12 cellular contexts compared by ENCODE assay signal in the genomic region with DNA sequence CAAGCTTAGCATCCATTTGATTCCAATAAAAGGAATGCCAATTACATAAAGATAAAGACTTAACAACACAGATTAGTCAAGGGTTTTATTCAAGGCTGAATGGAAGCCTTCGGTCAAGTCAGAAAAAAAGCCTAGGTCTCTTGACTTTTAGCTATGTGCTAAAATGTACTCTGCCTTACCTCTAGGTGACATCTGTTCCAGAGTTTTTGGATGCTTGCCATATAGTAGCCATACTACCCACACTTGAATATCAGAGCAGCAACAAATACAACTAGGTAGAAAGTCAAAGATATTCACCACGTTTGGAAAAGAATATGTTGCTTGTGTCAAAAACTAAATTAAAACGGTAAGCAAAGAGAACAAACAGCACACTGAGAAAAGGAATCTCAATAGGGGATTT.
DNase-seq lines count a peak whose midpoint lies in the region; ATAC-seq and TF ChIP-seq lines count a peak whose summit lies in the region.
"Had no signal": no experiment of that assay in that cellular context is flagged by ENCODE, and none has a peak within 500 bp of the region (broad histone marks: within the 10 kb centered on the region; RNA-seq: fewer than 3 reads in every experiment).

No MANE protein-coding gene starts in this region.

- H3K36me3 ChIP-seq in cardiac muscle cell (no peaks in the 10 kb centered on the region), mesendoderm (ENCODE audit: control insufficient read depth, insufficient read depth, low read length) (no peaks in the 10 kb centered on the region), ovary (no peaks in the 10 kb centered on the region)

- no peak overlapping the region for H3K23ac ChIP-seq in mesendoderm (ENCODE audit: low read length)

- no peak overlapping the region for H3K56ac ChIP-seq in mesendoderm (ENCODE audit: low read length)

- H2BK5ac ChIP-seq in mesendoderm (ENCODE audit: low read length): no peak overlapping the region

- no CpG with 5 or more reads among the region's 3 CpGs for WGBS in mesendoderm (ENCODE audit: extremely low coverage, insufficient coverage, low lambda C conversion rate)
- 59 to 66% (median 62%) methylated on average over 3 of the region's 3 CpGs for WGBS in ovary, 3 donors

- H2BK120ac ChIP-seq in mesendoderm (ENCODE audit: low read depth, low read length): no peak overlapping the region

- H3K4me3 ChIP-seq in cardiac muscle cell (no peak overlapping the region), mesendoderm (ENCODE audit: low read length) (no peak overlapping the region), ovary (no peak overlapping the region)

- H3K9ac ChIP-seq in mesendoderm (ENCODE audit: low read length): no peak overlapping the region
- H3K9ac ChIP-seq: KMS-11 had no signal

- no peaks in the 10 kb centered on the region for H3K27me3 ChIP-seq in cardiac muscle cell
- H3K27me3 ChIP-seq in mesendoderm (ENCODE audit: insufficient read depth, low read length, poor library complexity): no peaks in the 10 kb centered on the region
- no peaks in the 10 kb centered on the region for H3K27me3 ChIP-seq in ovary

- no peak for TF ChIP-seq EP300 in ovary (IDR thresholded peaks at IDR 0.05)

- H4K5ac ChIP-seq in mesendoderm (ENCODE audit: low read length): no peak overlapping the region

- TF ChIP-seq POLR2A in ovary (IDR thresholded peaks at IDR 0.05): no peak

- H4K8ac ChIP-seq in mesendoderm (ENCODE audit: low read depth, low read length): no peak overlapping the region

- no peak for ATAC-seq in Right ventricle myocardium inferior

- DNase-seq in cardiac muscle cell (ENCODE audit: low read depth in 1 of 2, low spot score in 1 of 2) (peak; percentile 16 to 69), Right ventricle myocardium inferior (ENCODE audit: missing footprints) (no peak), NCI-H524 treated with DMSO at 0.1 percent for 48 hours (lab: John Stamatoyannopoulos, UW) (peak; percentile 28), amniotic epithelial cell (ENCODE audit: low read depth) (peak; percentile 10), mesendoderm (no peak), ovary (no peak), activated gamma-delta T cell treated with Interleukin-2 at 50 U/mL for 16 hours (no peak)
- DNase-seq: DMS153, H9, NCI-H1048 had no signal

- no peak overlapping the region for H3K4me2 ChIP-seq in mesendoderm (ENCODE audit: low read length)
- H3K4me2 ChIP-seq: KMS-11 had no signal

- peaks cover 14% of the 10 kb centered on the region for H3K4me1 ChIP-seq in cardiac muscle cell (ENCODE audit: low read depth)
- H3K4me1 ChIP-seq in mesendoderm (ENCODE audit: control insufficient read depth, low read depth, low read length): no peaks in the 10 kb centered on the region
- peaks cover 5% of the 10 kb centered on the region for H3K4me1 ChIP-seq in ovary (ENCODE audit: insufficient read depth)

- no peak overlapping the region for H2AK5ac ChIP-seq in mesendoderm (ENCODE audit: low read length)

- TF ChIP-seq CTCF in cardiac muscle cell (IDR thresholded peaks at IDR 0.05; ENCODE audit: low read depth, low read length) (no peak), ovary (IDR thresholded peaks at IDR 0.05) (no peak)

- H3K79me2 ChIP-seq in mesendoderm (ENCODE audit: control insufficient read depth, insufficient read depth, low read length): no peaks in the 10 kb centered on the region

- H3K18ac ChIP-seq in mesendoderm (ENCODE audit: low read length): no peak overlapping the region

- H2BK15ac ChIP-seq in mesendoderm (replicated peaks; ENCODE audit: low read depth): no peak overlapping the region

- H3K9me3 ChIP-seq in cardiac muscle cell (ENCODE audit: low read depth) (no peaks in the 10 kb centered on the region), ovary (no peaks in the 10 kb centered on the region)

- no peaks in the 10 kb centered on the region for H3K79me1 ChIP-seq in mesendoderm (ENCODE audit: low read length)

- intact Hi-C loops in Right ventricle myocardium inferior (cut with DNase I): no loop called here
- intact Hi-C loops in ovary (cut with DNase I): loop anchor here in 1 of 4 donors (10.0 kb wide), 1 partner anchor 367 kb away; no protein-coding TSS in a partner anchor

- no peak overlapping the region for H3K4ac ChIP-seq in mesendoderm (ENCODE audit: low read depth, low read length)

- H3K27ac ChIP-seq in cardiac muscle cell: no peak overlapping the region
- H3K27ac ChIP-seq in mesendoderm (ENCODE audit: low read depth, low read length): no peak overlapping the region
- no peak overlapping the region for H3K27ac ChIP-seq in ovary
- H3K27ac ChIP-seq: C4-2B, KMS-11 had no signal

Comparison
In these comparisons a context has a peak if more than half of its experiments do, and no peak if none do; other contexts are left out.
1. DNase-seq: peak in cardiac muscle cell (2 of 2), NCI-H524 treated with DMSO at 0.1 percent for 48 hours (single experiment) and amniotic epithelial cell (single experiment); none in Right ventricle myocardium inferior (single experiment), mesendoderm (single experiment), ovary (0 of 5) and activated gamma-delta T cell treated with Interleukin-2 at 50 U/mL for 16 hours (single experiment).